9 cellular contexts compared by ENCODE assay signal in the genomic region with DNA sequence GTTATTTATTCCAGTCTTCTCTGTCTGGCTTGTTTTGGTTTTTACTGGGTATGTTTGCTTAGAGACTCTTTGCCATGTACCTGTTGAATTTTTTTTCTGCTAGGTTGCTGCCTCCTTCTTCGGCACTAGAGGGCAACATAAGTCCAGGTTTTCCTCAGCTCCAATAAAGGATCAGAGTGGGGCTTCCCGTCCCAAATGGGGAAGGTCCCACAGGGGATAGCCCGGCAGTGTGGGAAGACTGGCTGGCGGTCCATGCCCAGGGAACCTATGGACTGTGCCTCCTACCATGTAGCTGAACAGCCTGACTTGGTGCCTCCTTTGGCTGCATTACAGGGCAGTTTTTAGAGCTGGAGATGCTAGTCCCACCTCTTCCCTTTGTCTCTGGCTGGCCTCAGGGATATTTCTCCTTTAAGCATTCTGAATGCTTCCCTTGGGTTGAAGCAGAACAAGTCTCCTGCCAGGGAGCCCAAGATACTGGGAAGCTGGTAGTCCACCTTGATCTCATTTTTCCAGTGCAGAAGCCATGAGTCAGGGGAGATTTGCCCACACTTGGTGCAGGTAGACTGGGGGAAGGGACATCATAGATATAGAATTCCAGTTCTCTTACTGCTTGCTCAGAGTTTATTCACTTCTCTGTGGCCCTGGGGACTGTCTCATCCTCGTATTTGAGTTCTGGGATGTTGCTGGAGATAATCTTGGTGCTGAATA.
DNase-seq lines count a peak whose midpoint lies in the region; ATAC-seq and TF ChIP-seq lines count a peak whose summit lies in the region.
"Had no signal": no experiment of that assay in that cellular context is flagged by ENCODE, and none has a peak within 500 bp of the region (broad histone marks: within the 10 kb centered on the region; RNA-seq: fewer than 3 reads in every experiment).

No MANE protein-coding gene starts in this region.

- H3K36me3 Mint-ChIP-seq in stimulated activated effector memory CD8-positive, alpha-beta T cell treated with anti-CD3 and anti-CD28 coated beads, Interleukin-12 subunit alpha, Interleukin-12 subunit beta, amount 100 ng/mL, for 72 hours: peaks cover 28% of the 10 kb centered on the region

- peak; percentile 5 for DNase-seq in NCI-H82 treated with DMSO at 0.1 percent for 48 hours (lab: John Stamatoyannopoulos, UW; ENCODE audit: unreplicated experiment)
- peak; percentile 66 for DNase-seq in activated effector memory CD4-positive, alpha-beta T cell treated with anti-CD3 and anti-CD28 coated beads, Interleukin-2, amount 50 U/mL, for 16 hours
- peak; percentile 52 for DNase-seq in hepatic stellate cell (ENCODE audit: low spot score)
- peak in 1 of 2 donors; percentile 67 for DNase-seq in stimulated activated effector memory CD8-positive, alpha-beta T cell treated with anti-CD3 and anti-CD28 coated beads, Interleukin-12 subunit alpha, Interleukin-12 subunit beta, amount 100 ng/mL, for 72 hours (ENCODE audit: low spot score in 2 of 2)

- H3K27ac ChIP-seq in BLaER1: peak overlapping the region; percentile 13; the same call in 1 of the 2 replicates

- no peak overlapping the region for H3K4me3 Mint-ChIP-seq in stimulated activated effector memory CD8-positive, alpha-beta T cell treated with anti-CD3 and anti-CD28 coated beads, Interleukin-12 subunit alpha, Interleukin-12 subunit beta, amount 100 ng/mL, for 72 hours

- no peak overlapping the region for H3K9ac ChIP-seq in BLaER1

- H4K20me1 ChIP-seq in BLaER1: no peaks in the 10 kb centered on the region

- H3K4me1 ChIP-seq in BLaER1: peaks cover 90% of the 10 kb centered on the region

- peaks cover 15% of the 10 kb centered on the region for H3K9me3 ChIP-seq in BLaER1

- peaks cover 9% of the 10 kb centered on the region for H3K9me3 Mint-ChIP-seq in stimulated activated effector memory CD8-positive, alpha-beta T cell treated with anti-CD3 and anti-CD28 coated beads, Interleukin-12 subunit alpha, Interleukin-12 subunit beta, amount 100 ng/mL, for 72 hours

- TF ChIP-seq CTCF in GM12874 (IDR thresholded peaks at IDR 0.05; ENCODE audit: insufficient read depth, low read depth, low read length): peak; percentile 69

- no peak overlapping the region for H3K4me3 ChIP-seq in BLaER1

- ATAC-seq in stimulated activated effector memory CD8-positive, alpha-beta T cell treated with anti-CD3 and anti-CD28 coated beads, Interleukin-12 subunit alpha, Interleukin-12 subunit beta, amount 100 ng/mL, for 72 hours: peak; percentile 37
- no peak for ATAC-seq in HG03342 (IDR thresholded peaks at IDR 0.05; ENCODE audit: unreplicated experiment)
- ATAC-seq in GM18520 (IDR thresholded peaks at IDR 0.05; ENCODE audit: unreplicated experiment): no peak
- ATAC-seq: right cardiac atrium had no signal

- no peaks in the 10 kb centered on the region for H3K27me3 ChIP-seq in BLaER1

- peaks cover 10% of the 10 kb centered on the region for H3K4me1 Mint-ChIP-seq in stimulated activated effector memory CD8-positive, alpha-beta T cell treated with anti-CD3 and anti-CD28 coated beads, Interleukin-12 subunit alpha, Interleukin-12 subunit beta, amount 100 ng/mL, for 72 hours

- no peak overlapping the region for H3K27ac Mint-ChIP-seq in stimulated activated effector memory CD8-positive, alpha-beta T cell treated with anti-CD3 and anti-CD28 coated beads, Interleukin-12 subunit alpha, Interleukin-12 subunit beta, amount 100 ng/mL, for 72 hours

- peak overlapping the region; percentile 87 for H3K4me2 ChIP-seq in BLaER1

- no peaks in the 10 kb centered on the region for H3K36me3 ChIP-seq in BLaER1
